ENCODE assay signal across 17 cellular contexts in genomic region chr16:27499659-27500055, GRCh38. TPM values are rescaled to one million over a fixed set of nuclear protein-coding genes. Genes with fewer than 3 reads are reported as not detected.
DNase-seq lines count a peak whose midpoint lies in the region; ATAC-seq and TF ChIP-seq lines count a peak whose summit lies in the region.
"Had no signal": no experiment of that assay in that cellular context is flagged by ENCODE, and none has a peak within 500 bp of the region (broad histone marks: within the 10 kb centered on the region; RNA-seq: fewer than 3 reads in every experiment).

No MANE protein-coding gene starts in this region.

- ATAC-seq in Right ventricle myocardium superior (ENCODE audit: poor library complexity) (peak; percentile 86), HG02571 (IDR thresholded peaks at IDR 0.05; ENCODE audit: unreplicated experiment) (no peak)
- ATAC-seq: PC-3 had no signal

- TF ChIP-seq POLR2A in Peyer's patch (IDR thresholded peaks at IDR 0.05) = no peak

- DNase-seq in Ammon's horn (ENCODE audit: low spot score) (peak; percentile 48), Right ventricle myocardium superior (no peak), midbrain (lab: John Stamatoyannopoulos, UW) (peak; percentile 29), retinal pigment epithelial cell (ENCODE audit: low read depth) (peak; percentile 51), Peyer's patch (no peak), colonic mucosa (no peak), occipital lobe (lab: John Stamatoyannopoulos, UW) (no peak)
- DNase-seq: CD8-positive, alpha-beta memory T cell; DND-41; GDM1; GM23248; NCI-H1417; NCI-H2029 treated with DMSO at 0.1 percent for 48 hours; NCI-H748 treated with DMSO at 0.1 percent for 48 hours; PC-3 had no signal

- H3K36me3 ChIP-seq in Peyer's patch (peaks cover 0 to 99% (median 0%) of the 10 kb centered on the region in 3 donors), colonic mucosa (peaks cover 50% of the 10 kb centered on the region)

- H3K9me3 ChIP-seq in Peyer's patch (no peaks in the 10 kb centered on the region), colonic mucosa (no peaks in the 10 kb centered on the region)
- H3K9me3 ChIP-seq: BLaER1 had no signal

- H3K27ac ChIP-seq in Peyer's patch (no peak overlapping the region), colonic mucosa (no peak overlapping the region)
- H3K27ac ChIP-seq: BLaER1, GM23248 had no signal

- TF ChIP-seq CTCF in retinal pigment epithelial cell (conservative IDR thresholded peaks at IDR 0.05; ENCODE audit: low read depth, low read length) = no peak
- TF ChIP-seq CTCF in Peyer's patch (IDR thresholded peaks at IDR 0.05) = no peak
- no peak for TF ChIP-seq CTCF in colonic mucosa (IDR thresholded peaks at IDR 0.05)

- no peak overlapping the region for H3K9ac ChIP-seq in colonic mucosa (ENCODE audit: low read depth in 2 of 2, low read length in 2 of 2)
- H3K9ac ChIP-seq: BLaER1, GM23248 had no signal

- H3K4me3 ChIP-seq in retinal pigment epithelial cell (ENCODE audit: low read length) = no peak overlapping the region
- no peak overlapping the region for H3K4me3 ChIP-seq in Peyer's patch
- H3K4me3 ChIP-seq in colonic mucosa = no peak overlapping the region
- H3K4me3 ChIP-seq: BLaER1, GM23248 had no signal

- intact Hi-C loops in Right ventricle myocardium superior (cut with DNase I) = loop anchor here (10.0 kb wide), 1 partner anchor 55 kb away; the partner anchor contains the start of gene KATNIP
- intact Hi-C loops in colonic mucosa (cut with DNase I) = no loop called here

- H3K27me3 ChIP-seq in Peyer's patch (no peaks in the 10 kb centered on the region), colonic mucosa (no peaks in the 10 kb centered on the region)
- H3K27me3 ChIP-seq: BLaER1 had no signal

- H3K4me1 ChIP-seq in Peyer's patch (no peaks in the 10 kb centered on the region), colonic mucosa (no peaks in the 10 kb centered on the region)
- H3K4me1 ChIP-seq: BLaER1 had no signal

RNA-seq across cellular contexts. Expression of gene GTF3C1, which starts 50.1 kb away (rescaled TPM):
- 45.2 TPM for total RNA-seq in Right ventricle myocardium superior
- total RNA-seq in Peyer's patch = 10 to 100 TPM; 49.6 to 80.1 (median 73.0) TPM
- total RNA-seq in colonic mucosa = 10 to 100 TPM; 40.1 to 67.8 TPM
- total RNA-seq in occipital lobe = 66.0 TPM

RNA-seq across cellular contexts. Expression of gene KATNIP, which starts 50.3 kb away (rescaled TPM):
- total RNA-seq in Right ventricle myocardium superior (6.3 TPM), Peyer's patch (10 to 100 TPM; 27.5 to 59.5 (median 37.5) TPM), colonic mucosa (10 to 100 TPM; 23.6 to 34.1 TPM), occipital lobe (18.7 TPM)

Comparison
In these comparisons a context has a peak if more than half of its experiments do, and no peak if none do; other contexts are left out.
1. DNase-seq: peak in Ammon's horn (single experiment), midbrain (single experiment) and retinal pigment epithelial cell (single experiment); none in Right ventricle myocardium superior (single experiment), Peyer's patch (0 of 3), colonic mucosa (single experiment) and occipital lobe (single experiment).